ENCODE assay signal across 1 cellular context in genomic region chr7:44072364-44073231, GRCh38.
TF ChIP-seq lines count a peak whose summit lies in the region.

No MANE protein-coding gene starts in this region.

TF ChIP-seq in K562, 482 proteins besides CTCF, POLR2A, EP300 and RAD21 (continues in another document):
- TF ChIP-seq MTA3 (IDR thresholded peaks at IDR 0.05; ENCODE audit: borderline replicate concordance) = no peak
- TF ChIP-seq ZKSCAN8 (CRISPR knock-in tag; IDR thresholded peaks at IDR 0.05) = no peak
- no peak for TF ChIP-seq JUNB (CRISPR knock-in tag; conservative IDR thresholded peaks at IDR 0.05)
- TF ChIP-seq MXI1 (IDR thresholded peaks at IDR 0.05; ENCODE audit: low read depth, low read length) = no peak
- TF ChIP-seq SAP30 (IDR thresholded peaks at IDR 0.05; ENCODE audit: borderline replicate concordance, insufficient read depth, low read depth, low read length, poor library complexity, severe bottlenecking) = no peak
- TF ChIP-seq CREB3L1 (IDR thresholded peaks at IDR 0.05; ENCODE audit: borderline replicate concordance, low read depth) = no peak
- no peak for TF ChIP-seq BRF2 (IDR thresholded peaks at IDR 0.05; ENCODE audit: borderline replicate concordance, insufficient read depth, insufficient read length)
- TF ChIP-seq CXXC5 (CRISPR knock-in tag; IDR thresholded peaks at IDR 0.05) = peak; percentile 37; the same call in 1 of the 2 replicates
- no peak for TF ChIP-seq HDAC6 (IDR thresholded peaks at IDR 0.05; ENCODE audit: low read depth, low read length)
- TF ChIP-seq PYGO2 (tag; IDR thresholded peaks at IDR 0.05) = no peak
- TF ChIP-seq DEAF1 (CRISPR knock-in tag; IDR thresholded peaks at IDR 0.05) = peak; percentile 36; the same call in 1 of the 2 replicates
- 0 out of 2 replicates have a peak, but pooled peaks have one; percentile 19 for TF ChIP-seq ELF4 (CRISPR knock-in tag; IDR thresholded peaks at IDR 0.05)
- peak; percentile 91 for TF ChIP-seq NFIC (IDR thresholded peaks at IDR 0.05)
- TF ChIP-seq CBFA2T2 (conservative IDR thresholded peaks at IDR 0.05) = no peak
- TF ChIP-seq PCBP1 (IDR thresholded peaks at IDR 0.05; ENCODE audit: low read depth, low read length, poor library complexity, severe bottlenecking) = no peak
- TF ChIP-seq CTCFL (IDR thresholded peaks at IDR 0.05; ENCODE audit: borderline replicate concordance, insufficient read depth, low read depth, low read length, poor library complexity, severe bottlenecking) = peak; percentile 81
- no peak for TF ChIP-seq YY1 (IDR thresholded peaks at IDR 0.05; ENCODE audit: borderline replicate concordance in 1 of 3, control insufficient read depth in 1 of 3, extremely low read depth in 1 of 3, insufficient read depth in 3 of 3, insufficient read length in 1 of 3, insufficient replicate concordance in 2 of 3, low read depth in 1 of 3, low read length in 2 of 3)
- 0 out of 4 replicates have a peak, but pooled peaks of 1 of the 2 experiments have one; percentile 26 for TF ChIP-seq RCOR1 (IDR thresholded peaks at IDR 0.05; ENCODE audit: borderline replicate concordance in 1 of 2, low read depth in 2 of 2, low read length in 2 of 2)
- no peak for TF ChIP-seq ETV6 (IDR thresholded peaks at IDR 0.05; ENCODE audit: borderline replicate concordance in 1 of 2, low read depth in 2 of 2, low read length in 1 of 2)
- TF ChIP-seq ETV6 (CRISPR knock-in tag; IDR thresholded peaks at IDR 0.05; ENCODE audit: borderline replicate concordance) = no peak
- no peak for TF ChIP-seq ZNF217 (CRISPR knock-in tag; IDR thresholded peaks at IDR 0.05)
- no peak for TF ChIP-seq MEF2A (IDR thresholded peaks at IDR 0.05; ENCODE audit: control insufficient read depth, low read depth, low read length)
- no peak for TF ChIP-seq CHD4 (IDR thresholded peaks at IDR 0.05; ENCODE audit: insufficient read depth, insufficient replicate concordance, low read depth, low read length, poor library complexity, severe bottlenecking)
- no peak for TF ChIP-seq NKRF (IDR thresholded peaks at IDR 0.05; ENCODE audit: borderline replicate concordance)
- TF ChIP-seq ADNP (tag; IDR thresholded peaks at IDR 0.05) = no peak
- TF ChIP-seq ZNF3 (CRISPR knock-in tag; IDR thresholded peaks at IDR 0.05) = no peak
- TF ChIP-seq UBTF (IDR thresholded peaks at IDR 0.05; ENCODE audit: borderline replicate concordance in 1 of 2, low read depth in 2 of 2, low read length in 2 of 2) = no peak
- TF ChIP-seq MAZ (CRISPR knock-in tag; conservative IDR thresholded peaks at IDR 0.05 in 1 of 2, IDR thresholded peaks at IDR 0.05 in 1 of 2) = peak; percentile 22 to 55; a peak in 1 of 4 replicates
- TF ChIP-seq HLTF (IDR thresholded peaks at IDR 0.05) = no peak
- TF ChIP-seq ARHGAP35 (IDR thresholded peaks at IDR 0.05; ENCODE audit: partially characterized antibody) = no peak
- TF ChIP-seq ZNF398 (CRISPR knock-in tag; IDR thresholded peaks at IDR 0.05) = no peak
- no peak for TF ChIP-seq CHAMP1 (IDR thresholded peaks at IDR 0.05)
- 0 out of 2 replicates have a peak, but pooled peaks have one; percentile 57 for TF ChIP-seq XRCC5 (IDR thresholded peaks at IDR 0.05; ENCODE audit: low read depth, low read length)
- no peak for TF ChIP-seq GATAD2B (IDR thresholded peaks at IDR 0.05; ENCODE audit: borderline replicate concordance)
